12 cellular contexts compared by ENCODE assay signal in the genomic region with DNA sequence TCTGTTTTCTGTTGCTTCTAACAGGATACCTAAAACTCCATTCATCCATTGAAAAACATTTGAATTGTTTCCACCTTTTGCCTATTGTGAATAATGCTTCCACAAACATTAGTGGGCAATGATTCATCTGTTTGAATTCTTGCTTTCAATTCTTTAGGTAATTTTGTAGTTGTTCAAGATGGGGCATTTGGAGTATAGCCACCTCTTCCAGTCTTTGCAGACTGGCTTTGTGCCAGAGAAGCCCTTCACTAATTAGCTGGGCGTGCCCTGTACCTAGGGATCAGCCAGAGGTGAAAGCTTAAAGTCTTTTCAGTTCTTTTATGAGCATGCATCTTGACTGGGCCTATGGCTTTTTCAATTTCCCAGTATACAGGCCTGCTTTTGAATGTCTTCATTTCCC.
DNase-seq lines count a peak whose midpoint lies in the region; ATAC-seq and TF ChIP-seq lines count a peak whose summit lies in the region.
"Had no signal": no experiment of that assay in that cellular context is flagged by ENCODE, and none has a peak within 500 bp of the region (broad histone marks: within the 10 kb centered on the region; RNA-seq: fewer than 3 reads in every experiment).

No MANE protein-coding gene starts in this region.

- no peaks in the 10 kb centered on the region for H3K4me1 Mint-ChIP-seq in stimulated activated naive B cell treated with anti-CD40 and anti-IgM and Interleukin-4, amounts not matched to agents 10 μg/mL and 1 μg/mL and 100 μg/mL, for 72 hours
- H3K4me1 Mint-ChIP-seq: activated naive CD8-positive, alpha-beta T cell treated with anti-CD3 and anti-CD28 coated beads, Interleukin-2, amount 10 ng/mL, durations not matched to agents 7 days and 5 days; memory B cell had no signal

- H3K4me3 ChIP-seq in AG10803 (ENCODE audit: low read length) = no peak overlapping the region

- H3K4me3 Mint-ChIP-seq in stimulated activated naive B cell treated with anti-CD40 and anti-IgM and Interleukin-4, amounts not matched to agents 10 μg/mL and 1 μg/mL and 100 μg/mL, for 72 hours = no peak overlapping the region
- H3K4me3 Mint-ChIP-seq: activated naive CD8-positive, alpha-beta T cell treated with anti-CD3 and anti-CD28 coated beads, Interleukin-2, amount 10 ng/mL, durations not matched to agents 7 days and 5 days; memory B cell had no signal

- peaks cover 0 to 3% of the 10 kb centered on the region in 2 donors for H3K36me3 Mint-ChIP-seq in stimulated activated naive B cell treated with anti-CD40 and anti-IgM and Interleukin-4, amounts not matched to agents 10 μg/mL and 1 μg/mL and 100 μg/mL, for 72 hours

- peak; percentile 87 for DNase-seq in AG10803 (ENCODE audit: low read depth)
- peak; percentile 21 for DNase-seq in HPDE6-E6E7 (ENCODE audit: extremely low spot score)
- peak; percentile 84 for DNase-seq in astrocyte of the hippocampus (ENCODE audit: low read depth, low spot score)
- DNase-seq in kidney glomerular epithelial cell (lab: John Stamatoyannopoulos, UW) = peak; percentile 63
- DNase-seq in stimulated activated naive B cell treated with anti-CD40 and anti-IgM and Interleukin-4, amounts not matched to agents 10 μg/mL and 1 μg/mL and 100 μg/mL, for 72 hours = no peak
- DNase-seq in cortex of kidney (lab: John Stamatoyannopoulos, UW) = no peak
- no peak for DNase-seq in activated effector memory CD4-positive, alpha-beta T cell treated with anti-CD3 and anti-CD28 coated beads, Interleukin-2, amount 50 U/mL, for 16 hours
- DNase-seq: activated naive CD8-positive, alpha-beta T cell treated with anti-CD3 and anti-CD28 coated beads, Interleukin-2, amount 10 ng/mL, durations not matched to agents 7 days and 5 days; Kasumi-1; SIG-M5 had no signal

- H3K27me3 Mint-ChIP-seq in stimulated activated naive B cell treated with anti-CD40 and anti-IgM and Interleukin-4, amounts not matched to agents 10 μg/mL and 1 μg/mL and 100 μg/mL, for 72 hours = peaks cover 35 to 48% of the 10 kb centered on the region in 2 donors

- TF ChIP-seq CTCF in AG10803 (conservative IDR thresholded peaks at IDR 0.05; ENCODE audit: low read length) = no peak

- H3K9me3 Mint-ChIP-seq in stimulated activated naive B cell treated with anti-CD40 and anti-IgM and Interleukin-4, amounts not matched to agents 10 μg/mL and 1 μg/mL and 100 μg/mL, for 72 hours = peaks cover 0 to 9% of the 10 kb centered on the region in 2 donors
- H3K9me3 Mint-ChIP-seq: activated naive CD8-positive, alpha-beta T cell treated with anti-CD3 and anti-CD28 coated beads, Interleukin-2, amount 10 ng/mL, durations not matched to agents 7 days and 5 days had no signal

- ATAC-seq in stimulated activated naive B cell treated with anti-CD40 and anti-IgM and Interleukin-4, amounts not matched to agents 10 μg/mL and 1 μg/mL and 100 μg/mL, for 72 hours (replicated peaks) = no peak
- no peak for ATAC-seq in HG02610 (IDR thresholded peaks at IDR 0.05; ENCODE audit: unreplicated experiment)

- no peak overlapping the region for H3K27ac Mint-ChIP-seq in stimulated activated naive B cell treated with anti-CD40 and anti-IgM and Interleukin-4, amounts not matched to agents 10 μg/mL and 1 μg/mL and 100 μg/mL, for 72 hours
- H3K27ac Mint-ChIP-seq: activated naive CD8-positive, alpha-beta T cell treated with anti-CD3 and anti-CD28 coated beads, Interleukin-2, amount 10 ng/mL, durations not matched to agents 7 days and 5 days; memory B cell had no signal

Comparison
In these comparisons a context has a peak if more than half of its experiments do, and no peak if none do; other contexts are left out.
1. DNase-seq: peak in AG10803 (single experiment), HPDE6-E6E7 (single experiment), astrocyte of the hippocampus (single experiment) and kidney glomerular epithelial cell (single experiment); none in stimulated activated naive B cell treated with anti-CD40 and anti-IgM and Interleukin-4, amounts not matched to agents 10 μg/mL and 1 μg/mL and 100 μg/mL, for 72 hours (single experiment), cortex of kidney (single experiment) and activated effector memory CD4-positive, alpha-beta T cell treated with anti-CD3 and anti-CD28 coated beads, Interleukin-2, amount 50 U/mL, for 16 hours (single experiment).